23 cellular contexts compared by ENCODE assay signal in the genomic region with DNA sequence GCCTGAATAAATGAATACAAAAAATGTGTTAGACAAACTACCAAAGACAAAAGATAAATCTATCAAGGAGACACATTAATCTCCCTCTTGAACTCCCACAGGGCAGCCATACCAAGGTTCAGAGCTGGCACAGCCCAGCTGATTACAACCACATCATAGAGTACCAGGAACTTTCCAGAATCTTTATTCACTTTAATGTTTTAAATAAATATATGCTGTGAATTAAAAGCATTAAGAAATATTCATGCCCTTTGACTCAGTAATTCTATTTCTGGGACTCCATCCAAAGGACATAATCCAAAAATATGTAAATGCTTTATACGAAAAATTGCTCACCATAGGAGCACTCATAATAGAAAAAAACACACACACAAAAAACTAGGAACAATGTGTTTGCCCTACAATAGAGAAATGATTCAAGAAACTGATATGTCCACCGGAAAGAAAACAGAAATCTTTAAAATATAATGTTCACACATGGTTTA.
DNase-seq lines count a peak whose midpoint lies in the region; ATAC-seq and TF ChIP-seq lines count a peak whose summit lies in the region.
"Had no signal": no experiment of that assay in that cellular context is flagged by ENCODE, and none has a peak within 500 bp of the region (broad histone marks: within the 10 kb centered on the region; RNA-seq: fewer than 3 reads in every experiment).

No MANE protein-coding gene starts in this region.

- no peak overlapping the region for H3K27ac ChIP-seq in mammary epithelial cell (ENCODE audit: insufficient read depth, low read depth, low read length)
- H3K27ac ChIP-seq: HL-60, right atrium auricular region had no signal

- no peaks in the 10 kb centered on the region for H3K27me3 Mint-ChIP-seq in osteocyte (ENCODE audit: unreplicated experiment)

- H3K9me3 ChIP-seq in mammary epithelial cell (replicated peaks; ENCODE audit: insufficient read depth, low read length): peaks cover 3% of the 10 kb centered on the region
- H3K9me3 ChIP-seq: right atrium auricular region had no signal

- no peaks in the 10 kb centered on the region for H3K79me2 ChIP-seq in mammary epithelial cell (ENCODE audit: insufficient read depth, low read length)

- H3K36me3 Mint-ChIP-seq in osteocyte (ENCODE audit: unreplicated experiment): no peaks in the 10 kb centered on the region
- H3K36me3 Mint-ChIP-seq: activated naive CD8-positive, alpha-beta T cell treated with anti-CD3 and anti-CD28 coated beads for 36 hours; natural killer cell had no signal

- CTCF ChIA-PET in mammary epithelial cell (lab: Charles Lee; ENCODE audit: low non-redundant PET): no interaction called here

- 28% methylated on average over 2 of the region's 2 CpGs for WGBS in mammary epithelial cell (ENCODE audit: low coverage, missing lambda C conversion rate)

- no peaks in the 10 kb centered on the region for H3K9me3 Mint-ChIP-seq in osteocyte (ENCODE audit: unreplicated experiment)
- H3K9me3 Mint-ChIP-seq: activated naive CD8-positive, alpha-beta T cell treated with anti-CD3 and anti-CD28 coated beads for 36 hours; natural killer cell had no signal

- H3K4me3 ChIP-seq in cardiac fibroblast (replicated peaks in 1 of 2; ENCODE audit: low read depth in 2 of 2, low read length in 2 of 2) (no peak overlapping the region), mammary epithelial cell (replicated peaks in 1 of 3; ENCODE audit: insufficient read depth in 1 of 3, low read depth in 2 of 3, low read length in 3 of 3) (no peak overlapping the region)
- H3K4me3 ChIP-seq: right atrium auricular region had no signal

- no peak overlapping the region for H3K4me3 Mint-ChIP-seq in osteocyte (ENCODE audit: unreplicated experiment)
- H3K4me3 Mint-ChIP-seq: activated naive CD8-positive, alpha-beta T cell treated with anti-CD3 and anti-CD28 coated beads for 36 hours; natural killer cell had no signal

- H3K9ac ChIP-seq in mammary epithelial cell (ENCODE audit: insufficient read depth, low read length): no peak overlapping the region

- ATAC-seq in GM19397 (IDR thresholded peaks at IDR 0.05; ENCODE audit: unreplicated experiment): no peak
- no peak for ATAC-seq in Right ventricle myocardium superior (ENCODE audit: poor library complexity)
- ATAC-seq: natural killer cell had no signal

- H3K27me3 ChIP-seq in mammary epithelial cell (ENCODE audit: insufficient read depth, low read length): no peaks in the 10 kb centered on the region
- H3K27me3 ChIP-seq: right atrium auricular region had no signal

- dilution Hi-C loops in mammary epithelial cell (cut with HindIII; ENCODE audit: low sequenced_read_pairs): no loop called here

- intact Hi-C loops in mammary epithelial cell (cut with micrococcal nuclease): no loop called here
- intact Hi-C loops in Right ventricle myocardium superior (cut with DNase I): no loop called here

- DNase-seq in HCEC 1CT (peak; percentile 62), cardiac fibroblast (ENCODE audit: low read depth in 2 of 2) (peak; percentile 79), fibroblast of peridontal ligament (ENCODE audit: extremely low read depth) (peak; percentile 90), osteocyte (ENCODE audit: extremely low spot score, unreplicated experiment) (no peak), mammary epithelial cell (no peak), Right ventricle myocardium superior (no peak), activated gamma-delta T cell treated with Interleukin-2 at 50 U/mL for 16 hours (no peak)
- DNase-seq: activated CD4-positive, alpha-beta T cell treated with anti-CD3 and anti-CD28 coated beads for 4 hours; activated effector memory CD4-positive, alpha-beta T cell treated with Interleukin-2 at 50 U/mL for 16 hours; activated naive CD8-positive, alpha-beta T cell treated with anti-CD3 and anti-CD28 coated beads for 36 hours; C1 segment of cervical spinal cord; cerebellar nuclear complex; COR-L47; GF-D8; Kasumi-1; MV-4-11; natural killer cell; NCI-H1436 treated with DMSO at 0.1 percent for 48 hours; NCI-H345; trophoblast cell had no signal

- BruUV-seq in mammary epithelial cell (replicated peaks; lab: Mats Ljungman, UMichigan): no TSS peak

- peaks cover 18% of the 10 kb centered on the region for H3K4me1 Mint-ChIP-seq in osteocyte (ENCODE audit: unreplicated experiment)
- H3K4me1 Mint-ChIP-seq: activated naive CD8-positive, alpha-beta T cell treated with anti-CD3 and anti-CD28 coated beads for 36 hours; natural killer cell had no signal

- no peak overlapping the region for H2AFZ ChIP-seq in mammary epithelial cell (ENCODE audit: low read depth, low read length)

- no peaks in the 10 kb centered on the region for H4K20me1 ChIP-seq in mammary epithelial cell (ENCODE audit: insufficient read depth, low read length)

- no peak overlapping the region for H3K4me2 ChIP-seq in mammary epithelial cell (ENCODE audit: insufficient read depth, low read depth, low read length)

- no peaks in the 10 kb centered on the region for H3K36me3 ChIP-seq in mammary epithelial cell (ENCODE audit: insufficient read depth, low read length)
- H3K36me3 ChIP-seq: right atrium auricular region had no signal

- no peaks in the 10 kb centered on the region for H3K4me1 ChIP-seq in mammary epithelial cell (ENCODE audit: insufficient read depth, low read length)
- H3K4me1 ChIP-seq: right atrium auricular region had no signal

- peak overlapping the region; percentile 23 for H3K27ac Mint-ChIP-seq in osteocyte (ENCODE audit: unreplicated experiment)
- H3K27ac Mint-ChIP-seq: activated naive CD8-positive, alpha-beta T cell treated with anti-CD3 and anti-CD28 coated beads for 36 hours; natural killer cell had no signal

- in situ Hi-C loops in mammary epithelial cell (cut with MboI; ENCODE audit: low sequenced_read_pairs in 2 of 2): no loop called here

- TF ChIP-seq CTCF in cardiac fibroblast (IDR thresholded peaks at IDR 0.05; ENCODE audit: low read depth, low read length) (no peak), osteocyte (IDR thresholded peaks at IDR 0.05) (no peak), mammary epithelial cell (conservative IDR thresholded peaks at IDR 0.05 in 1 of 2, IDR thresholded peaks at IDR 0.05 in 1 of 2; ENCODE audit: extremely low read depth in 1 of 2, insufficient read depth in 1 of 2, low read depth in 1 of 2, low read length in 2 of 2) (no peak)

Comparison
In these comparisons a context has a peak if more than half of its experiments do, and no peak if none do; other contexts are left out.
1. DNase-seq: peak in HCEC 1CT (single experiment), cardiac fibroblast (2 of 2) and fibroblast of peridontal ligament (single experiment); none in osteocyte (single experiment), mammary epithelial cell (single experiment), Right ventricle myocardium superior (single experiment) and activated gamma-delta T cell treated with Interleukin-2 at 50 U/mL for 16 hours (single experiment).